In genomic region chrX:46992070-46992469, GRCh38 we compare ENCODE assay signal across 28 cellular contexts.
"Had no signal": no experiment of that assay in that cellular context is flagged by ENCODE, and none has a peak within 500 bp of the region (broad histone marks: within the 10 kb centered on the region; RNA-seq: fewer than 3 reads in every experiment).

No MANE protein-coding gene starts in this region.

- H3K9me3 ChIP-seq: left lung, mucosa of descending colon, psoas muscle, sigmoid colon, testis had no signal

- H3K9me3 Mint-ChIP-seq: natural killer cell treated with Interleukin-12 subunit alpha and Interleukin-12 subunit beta and Interleukin-15 and Interleukin-18, amount 100 ng/mL, for 72 hours; stimulated activated effector memory CD8-positive, alpha-beta T cell treated with anti-CD3 and anti-CD28 coated beads, Interleukin-12 subunit alpha, Interleukin-12 subunit beta, amount 100 ng/mL, for 72 hours; type B pancreatic cell had no signal

- H3K4me3 Mint-ChIP-seq: mesothelial cell of epicardium; naive B cell; natural killer cell treated with Interleukin-12 subunit alpha and Interleukin-12 subunit beta and Interleukin-15 and Interleukin-18, amount 100 ng/mL, for 72 hours; stimulated activated effector memory CD8-positive, alpha-beta T cell treated with anti-CD3 and anti-CD28 coated beads, Interleukin-12 subunit alpha, Interleukin-12 subunit beta, amount 100 ng/mL, for 72 hours; type B pancreatic cell had no signal

- H3K36me3 ChIP-seq: left lung, ovary, sigmoid colon had no signal

- FAIRE-seq: endometrium, frontal cortex, islet of Langerhans had no signal

- H3K27me3 ChIP-seq: ovary, sigmoid colon, testis, tibial artery had no signal

- H3K4me3 ChIP-seq: coronary artery, left lung, mucosa of descending colon, ovary, psoas muscle, sigmoid colon, stomach, testis, tibial artery had no signal

- DNase-seq: dermis blood vessel endothelial cell; effector memory CD4-positive, alpha-beta T cell; head of caudate nucleus; left cardiac atrium; left lung; mesenchymal stem cell; mucosa of descending colon; naive B cell; occipital lobe; ovary; posterior cingulate gyrus; psoas muscle; right cardiac atrium; sigmoid colon; stimulated activated CD4-positive, alpha-beta T cell treated with anti-CD3 and anti-CD28 coated beads, Interleukin-2, amount 100 ng/mL, for 24 hours; stimulated activated CD4-positive, alpha-beta T cell treated with anti-CD3 and anti-CD28 coated beads, Interleukin-4, amount 100 ng/mL, for 24 hours; stimulated activated naive CD4-positive, alpha-beta T cell treated with Interleukin-2 at 50 U/mL for 16 hours; stomach; testis; tibial artery had no signal

- H3K27ac ChIP-seq: coronary artery, left lung, ovary, psoas muscle, sigmoid colon, stomach, testis, tibial artery had no signal

- H3K27ac Mint-ChIP-seq: mesothelial cell of epicardium; natural killer cell treated with Interleukin-12 subunit alpha and Interleukin-12 subunit beta and Interleukin-15 and Interleukin-18, amount 100 ng/mL, for 72 hours; stimulated activated effector memory CD8-positive, alpha-beta T cell treated with anti-CD3 and anti-CD28 coated beads, Interleukin-12 subunit alpha, Interleukin-12 subunit beta, amount 100 ng/mL, for 72 hours; type B pancreatic cell had no signal

- H3K36me3 Mint-ChIP-seq: natural killer cell treated with Interleukin-12 subunit alpha and Interleukin-12 subunit beta and Interleukin-15 and Interleukin-18, amount 100 ng/mL, for 72 hours; stimulated activated effector memory CD8-positive, alpha-beta T cell treated with anti-CD3 and anti-CD28 coated beads, Interleukin-12 subunit alpha, Interleukin-12 subunit beta, amount 100 ng/mL, for 72 hours had no signal

- ATAC-seq: left cardiac atrium; left lung; mucosa of descending colon; natural killer cell treated with Interleukin-12 subunit alpha and Interleukin-12 subunit beta and Interleukin-15 and Interleukin-18, amount 100 ng/mL, for 72 hours; psoas muscle; right cardiac atrium; stimulated activated effector memory CD8-positive, alpha-beta T cell treated with anti-CD3 and anti-CD28 coated beads, Interleukin-12 subunit alpha, Interleukin-12 subunit beta, amount 100 ng/mL, for 72 hours had no signal

- H3K27me3 Mint-ChIP-seq: naive B cell, type B pancreatic cell had no signal

- H3K4me1 Mint-ChIP-seq: stimulated activated effector memory CD8-positive, alpha-beta T cell treated with anti-CD3 and anti-CD28 coated beads, Interleukin-12 subunit alpha, Interleukin-12 subunit beta, amount 100 ng/mL, for 72 hours had no signal

- H3K4me1 ChIP-seq: left lung, psoas muscle, sigmoid colon, stomach, testis, tibial artery had no signal
